Comparison of ENCODE assay signal across 1 cellular context in genomic region chr14:23643533-23644194, GRCh38.
A peak's percentile ranks its signal among the peaks of the same experiment; 100 is the strongest.
TF ChIP-seq lines count a peak whose summit lies in the region.

No MANE protein-coding gene starts in this region.

TF ChIP-seq in HepG2, 621 proteins besides CTCF, POLR2A, EP300 and RAD21 (continued from another document and continues in another):
- TF ChIP-seq, protein P1, sequence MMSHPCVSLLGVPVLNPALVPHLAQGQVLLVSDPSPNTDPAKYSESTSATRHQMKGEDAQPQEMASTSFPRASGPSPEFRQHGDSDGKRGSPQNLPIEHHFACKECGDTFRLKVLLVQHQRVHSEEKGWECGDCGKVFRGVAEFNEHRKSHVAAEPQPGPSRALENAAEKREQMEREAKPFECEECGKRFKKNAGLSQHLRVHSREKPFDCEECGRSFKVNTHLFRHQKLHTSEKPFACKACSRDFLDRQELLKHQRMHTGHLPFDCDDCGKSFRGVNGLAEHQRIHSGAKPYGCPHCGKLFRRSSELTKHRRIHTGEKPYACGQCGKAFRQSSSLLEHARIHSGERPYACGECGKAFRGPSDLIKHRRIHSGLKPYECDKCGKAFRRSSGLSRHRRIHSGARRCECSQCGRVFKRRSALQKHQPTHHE (CRISPR knock-in tag; IDR thresholded peaks at IDR 0.05; ENCODE audit: borderline replicate concordance): no peak
- TF ChIP-seq, protein P2, sequence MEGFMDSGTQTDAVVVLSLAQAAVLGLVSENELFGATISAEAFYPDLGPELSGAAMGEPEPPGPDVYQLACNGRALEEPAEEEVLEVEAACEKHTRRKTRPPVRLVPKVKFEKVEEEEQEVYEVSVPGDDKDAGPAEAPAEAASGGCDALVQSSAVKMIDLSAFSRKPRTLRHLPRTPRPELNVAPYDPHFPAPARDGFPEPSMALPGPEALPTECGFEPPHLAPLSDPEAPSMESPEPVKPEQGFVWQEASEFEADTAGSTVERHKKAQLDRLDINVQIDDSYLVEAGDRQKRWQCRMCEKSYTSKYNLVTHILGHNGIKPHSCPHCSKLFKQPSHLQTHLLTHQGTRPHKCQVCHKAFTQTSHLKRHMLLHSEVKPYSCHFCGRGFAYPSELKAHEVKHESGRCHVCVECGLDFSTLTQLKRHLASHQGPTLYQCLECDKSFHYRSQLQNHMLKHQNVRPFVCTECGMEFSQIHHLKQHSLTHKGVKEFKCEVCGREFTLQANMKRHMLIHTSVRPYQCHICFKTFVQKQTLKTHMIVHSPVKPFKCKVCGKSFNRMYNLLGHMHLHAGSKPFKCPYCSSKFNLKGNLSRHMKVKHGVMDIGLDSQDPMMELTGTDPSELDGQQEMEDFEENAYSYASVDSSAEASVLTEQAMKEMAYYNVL (CRISPR knock-in tag; IDR thresholded peaks at IDR 0.05; ENCODE audit: borderline replicate concordance): no peak
- no peak for TF ChIP-seq KLF15 (CRISPR knock-in tag; IDR thresholded peaks at IDR 0.05; ENCODE audit: borderline replicate concordance)
- TF ChIP-seq FLYWCH1 (CRISPR knock-in tag; IDR thresholded peaks at IDR 0.05): no peak
- no peak for TF ChIP-seq HOXA5 (CRISPR knock-in tag; IDR thresholded peaks at IDR 0.05)
- no peak for TF ChIP-seq ZNF598 (CRISPR knock-in tag; IDR thresholded peaks at IDR 0.05; ENCODE audit: borderline replicate concordance)
- 0 out of 2 replicates have a peak, but pooled peaks have one; percentile 5 for TF ChIP-seq KAT8 (CRISPR knock-in tag; IDR thresholded peaks at IDR 0.05)
- no peak for TF ChIP-seq ZBTB39 (CRISPR knock-in tag; IDR thresholded peaks at IDR 0.05)
- 0 out of 2 replicates have a peak, but pooled peaks have one; percentile 56 for TF ChIP-seq ZNF343 (CRISPR knock-in tag; IDR thresholded peaks at IDR 0.05)
- TF ChIP-seq, protein P3, sequence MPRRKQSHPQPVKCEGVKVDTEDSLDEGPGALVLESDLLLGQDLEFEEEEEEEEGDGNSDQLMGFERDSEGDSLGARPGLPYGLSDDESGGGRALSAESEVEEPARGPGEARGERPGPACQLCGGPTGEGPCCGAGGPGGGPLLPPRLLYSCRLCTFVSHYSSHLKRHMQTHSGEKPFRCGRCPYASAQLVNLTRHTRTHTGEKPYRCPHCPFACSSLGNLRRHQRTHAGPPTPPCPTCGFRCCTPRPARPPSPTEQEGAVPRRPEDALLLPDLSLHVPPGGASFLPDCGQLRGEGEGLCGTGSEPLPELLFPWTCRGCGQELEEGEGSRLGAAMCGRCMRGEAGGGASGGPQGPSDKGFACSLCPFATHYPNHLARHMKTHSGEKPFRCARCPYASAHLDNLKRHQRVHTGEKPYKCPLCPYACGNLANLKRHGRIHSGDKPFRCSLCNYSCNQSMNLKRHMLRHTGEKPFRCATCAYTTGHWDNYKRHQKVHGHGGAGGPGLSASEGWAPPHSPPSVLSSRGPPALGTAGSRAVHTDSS (CRISPR knock-in tag; conservative IDR thresholded peaks at IDR 0.05): no peak
- no peak for TF ChIP-seq ZNF460 (CRISPR knock-in tag; IDR thresholded peaks at IDR 0.05; ENCODE audit: borderline replicate concordance)
- no peak for TF ChIP-seq RCOR2 (CRISPR knock-in tag; IDR thresholded peaks at IDR 0.05)
- no peak for TF ChIP-seq KDM2A (CRISPR knock-in tag; IDR thresholded peaks at IDR 0.05; ENCODE audit: borderline replicate concordance, low read depth)
- no peak for TF ChIP-seq CBX1 (IDR thresholded peaks at IDR 0.05; ENCODE audit: low read depth)
- no peak for TF ChIP-seq LRRFIP1 (CRISPR knock-in tag; conservative IDR thresholded peaks at IDR 0.05)
- TF ChIP-seq, protein P4, sequence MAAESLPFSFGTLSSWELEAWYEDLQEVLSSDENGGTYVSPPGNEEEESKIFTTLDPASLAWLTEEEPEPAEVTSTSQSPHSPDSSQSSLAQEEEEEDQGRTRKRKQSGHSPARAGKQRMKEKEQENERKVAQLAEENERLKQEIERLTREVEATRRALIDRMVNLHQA (CRISPR knock-in tag; IDR thresholded peaks at IDR 0.05): no peak
- TF ChIP-seq SNAPC4 (CRISPR knock-in tag; IDR thresholded peaks at IDR 0.05): no peak
- TF ChIP-seq STAT6 (CRISPR knock-in tag; IDR thresholded peaks at IDR 0.05; ENCODE audit: borderline replicate concordance): no peak
- TF ChIP-seq ZBTB42 (CRISPR knock-in tag; IDR thresholded peaks at IDR 0.05): no peak
- no peak for TF ChIP-seq RFXANK (CRISPR knock-in tag; IDR thresholded peaks at IDR 0.05)
- TF ChIP-seq ZNF800 (CRISPR knock-in tag; IDR thresholded peaks at IDR 0.05): no peak
- TF ChIP-seq RNF2 (conservative IDR thresholded peaks at IDR 0.05; ENCODE audit: low read depth): no peak
- TF ChIP-seq, protein P5, sequence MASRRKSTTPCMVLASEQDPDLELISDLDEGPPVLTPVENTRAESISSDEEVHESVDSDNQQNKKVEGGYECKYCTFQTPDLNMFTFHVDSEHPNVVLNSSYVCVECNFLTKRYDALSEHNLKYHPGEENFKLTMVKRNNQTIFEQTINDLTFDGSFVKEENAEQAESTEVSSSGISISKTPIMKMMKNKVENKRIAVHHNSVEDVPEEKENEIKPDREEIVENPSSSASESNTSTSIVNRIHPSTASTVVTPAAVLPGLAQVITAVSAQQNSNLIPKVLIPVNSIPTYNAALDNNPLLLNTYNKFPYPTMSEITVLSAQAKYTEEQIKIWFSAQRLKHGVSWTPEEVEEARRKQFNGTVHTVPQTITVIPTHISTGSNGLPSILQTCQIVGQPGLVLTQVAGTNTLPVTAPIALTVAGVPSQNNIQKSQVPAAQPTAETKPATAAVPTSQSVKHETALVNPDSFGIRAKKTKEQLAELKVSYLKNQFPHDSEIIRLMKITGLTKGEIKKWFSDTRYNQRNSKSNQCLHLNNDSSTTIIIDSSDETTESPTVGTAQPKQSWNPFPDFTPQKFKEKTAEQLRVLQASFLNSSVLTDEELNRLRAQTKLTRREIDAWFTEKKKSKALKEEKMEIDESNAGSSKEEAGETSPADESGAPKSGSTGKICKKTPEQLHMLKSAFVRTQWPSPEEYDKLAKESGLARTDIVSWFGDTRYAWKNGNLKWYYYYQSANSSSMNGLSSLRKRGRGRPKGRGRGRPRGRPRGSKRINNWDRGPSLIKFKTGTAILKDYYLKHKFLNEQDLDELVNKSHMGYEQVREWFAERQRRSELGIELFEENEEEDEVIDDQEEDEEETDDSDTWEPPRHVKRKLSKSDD (CRISPR knock-in tag; IDR thresholded peaks at IDR 0.05; ENCODE audit: low read depth): no peak
- peak; percentile 19; the same call in 1 of the 2 replicates for TF ChIP-seq KMT2A (CRISPR knock-in tag; IDR thresholded peaks at IDR 0.05)
- no peak for TF ChIP-seq ZNF660 (CRISPR knock-in tag; IDR thresholded peaks at IDR 0.05; ENCODE audit: borderline replicate concordance, low read depth)
- TF ChIP-seq ARNT2 (CRISPR knock-in tag; IDR thresholded peaks at IDR 0.05; ENCODE audit: low read depth): no peak
- TF ChIP-seq ZBTB8A (CRISPR knock-in tag; IDR thresholded peaks at IDR 0.05; ENCODE audit: borderline replicate concordance, low read depth): peak; percentile 91
- no peak for TF ChIP-seq DBP (CRISPR knock-in tag; IDR thresholded peaks at IDR 0.05; ENCODE audit: not compliant biosample characterization)
- peak; percentile 73; the same call in 1 of the 2 replicates for TF ChIP-seq ATF7 (IDR thresholded peaks at IDR 0.05)
- TF ChIP-seq ATF7 (CRISPR knock-in tag; IDR thresholded peaks at IDR 0.05): no peak
- no peak for TF ChIP-seq NCOA1 (CRISPR knock-in tag; IDR thresholded peaks at IDR 0.05)
- no peak for TF ChIP-seq ATF7-NPFF (CRISPR knock-in tag; IDR thresholded peaks at IDR 0.05; ENCODE audit: low read depth)
